Comparison of ENCODE assay signal across 19 cellular contexts in the genomic region with DNA sequence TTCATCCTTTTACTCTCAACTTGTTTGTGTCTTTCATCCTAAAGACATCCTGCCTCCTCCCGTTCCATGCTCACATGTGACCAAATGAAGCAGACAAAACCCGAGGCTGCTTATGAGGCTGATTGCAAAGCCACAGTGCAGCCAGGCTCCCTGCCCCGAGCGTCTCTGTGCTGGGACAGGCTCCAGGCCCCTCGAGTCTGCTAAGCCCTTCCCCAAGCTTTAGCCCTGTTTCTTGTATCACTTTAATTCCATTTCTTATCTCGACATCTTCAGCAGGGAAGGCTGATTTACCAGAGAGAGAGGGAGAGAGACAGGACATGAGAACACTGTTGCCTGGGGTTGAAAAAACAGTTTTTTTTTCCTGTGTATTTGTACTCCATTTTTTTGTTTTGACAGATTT.
"Had no signal": no experiment of that assay in that cellular context is flagged by ENCODE, and none has a peak within 500 bp of the region (broad histone marks: within the 10 kb centered on the region; RNA-seq: fewer than 3 reads in every experiment).

No MANE protein-coding gene starts in this region.

- H3K9ac ChIP-seq: parathyroid adenoma had no signal

- H3K27ac ChIP-seq: adrenal gland, cardiac muscle cell, lower lobe of right lung, neutrophil, parathyroid adenoma, right lobe of liver, upper lobe of right lung had no signal

- H3K4me3 ChIP-seq: adrenal gland, cardiac muscle cell, lower lobe of right lung, right lobe of liver, upper lobe of right lung had no signal

- DNase-seq: activated CD4-positive, alpha-beta T cell treated with anti-CD3 and anti-CD28 coated beads, Interleukin-2, amount 50 U/mL, for 1 hour; activated CD4-positive, CD25-positive, alpha-beta regulatory T cell treated with anti-CD3 and anti-CD28 coated beads, Interleukin-2, amount 50 U/mL, for 72 hours; activated CD8-positive, alpha-beta memory T cell treated with anti-CD3 and anti-CD28 coated beads, Interleukin-2, amount 50 U/mL, for 48 hours; activated effector memory CD4-positive, alpha-beta T cell treated with anti-CD3 and anti-CD28 coated beads, Interleukin-2, amount 50 U/mL, for 16 hours; activated T-cell treated with anti-CD3 and anti-CD28 coated beads, Interleukin-2, amount 50 U/mL, for 48 hours; adrenal gland; foreskin fibroblast; hippocampal formation; islet precursor cell; left colon; lower lobe of right lung; midbrain; right lobe of liver; stimulated activated CD4-positive, alpha-beta T cell treated with anti-CD3 and anti-CD28 coated beads, Interleukin-4, amount 100 ng/mL, for 4 hours; upper lobe of right lung had no signal

- H3K9me3 ChIP-seq: adrenal gland, lower lobe of right lung, neutrophil, right lobe of liver, upper lobe of right lung had no signal

- H3K36me3 ChIP-seq: adrenal gland, cardiac muscle cell, lower lobe of right lung, neutrophil, right lobe of liver, upper lobe of right lung had no signal

- ATAC-seq: left colon; lower lobe of right lung; right lobe of liver; stimulated activated memory B cell treated with anti-CD40 and anti-IgM and Interleukin-4, amounts not matched to agents 10 μg/mL and 1 μg/mL and 100 μg/mL, for 72 hours; upper lobe of right lung had no signal

- H2AFZ ChIP-seq: parathyroid adenoma had no signal

- H3K27me3 ChIP-seq: adrenal gland, cardiac muscle cell, neutrophil, right lobe of liver, upper lobe of right lung had no signal

- H3K4me1 ChIP-seq: adrenal gland, lower lobe of right lung, parathyroid adenoma, right lobe of liver, upper lobe of right lung had no signal
